In genomic region chr3:142868382-142868781, GRCh38 we compare ENCODE assay signal across 2 cellular contexts. TPM values are rescaled to one million over a fixed set of nuclear protein-coding genes. Genes with fewer than 3 reads are reported as not detected.
"Had no signal": no experiment of that assay in that cellular context is flagged by ENCODE, and none has a peak within 500 bp of the region (broad histone marks: within the 10 kb centered on the region; RNA-seq: fewer than 3 reads in every experiment).

No MANE protein-coding gene starts in this region.

RNA-seq across cellular contexts. Expression of gene PCOLCE2, which starts 20.5 kb away (rescaled TPM):
- total RNA-seq: naive thymus-derived CD4-positive, alpha-beta T cell; natural killer cell treated with Interleukin-12 subunit alpha and Interleukin-12 subunit beta and Interleukin-15 and Interleukin-18, amount 100 ng/mL, for 72 hours had no signal
- polyA plus RNA-seq: naive thymus-derived CD4-positive, alpha-beta T cell had no signal
